Comparison of ENCODE assay signal across 23 cellular contexts in genomic region chr19:39659791-39660190, GRCh38. TPM values are rescaled to one million over a fixed set of nuclear protein-coding genes. Genes with fewer than 3 reads are reported as not detected.
DNase-seq lines count a peak whose midpoint lies in the region; ATAC-seq, FAIRE-seq and TF ChIP-seq lines count a peak whose summit lies in the region.
"Had no signal": no experiment of that assay in that cellular context is flagged by ENCODE, and none has a peak within 500 bp of the region (broad histone marks: within the 10 kb centered on the region; RNA-seq: fewer than 3 reads in every experiment).

No MANE protein-coding gene starts in this region.

- no peaks in the 10 kb centered on the region for H3F3A ChIP-seq in neural progenitor cell (ENCODE audit: low read depth)

- no peaks in the 10 kb centered on the region for H3K9me3 Mint-ChIP-seq in neural progenitor cell
- H3K9me3 Mint-ChIP-seq: HFFc6 had no signal

- intact Hi-C loops in GM12878 (cut with micrococcal nuclease; ENCODE audit: unreplicated experiment) (no loop called here), heart left ventricle (cut with DNase I) (no loop called here)

- 0% methylated on average over 4 of the region's 4 CpGs for WGBS in GM12878 (ENCODE audit: insufficient coverage, insufficient replicate concordance, low lambda C conversion rate, missing lambda C conversion rate)
- WGBS in heart left ventricle, 4 donors: 66 to 76% (median 71%) methylated on average over 4 of the region's 4 CpGs

- TF ChIP-seq POLR2A in GM12878 (IDR thresholded peaks at IDR 0.05; ENCODE audit: low read depth, low read length): no peak
- no peak for TF ChIP-seq POLR2A in heart left ventricle (IDR thresholded peaks at IDR 0.05)

- H3K9me3 ChIP-seq in GM12878 (replicated peaks; ENCODE audit: control insufficient read depth, insufficient read depth, low read length) (no peaks in the 10 kb centered on the region), neural progenitor cell (ENCODE audit: low read depth) (no peaks in the 10 kb centered on the region), heart left ventricle (no peaks in the 10 kb centered on the region)
- H3K9me3 ChIP-seq: HAP-1 had no signal

- peaks cover 5% of the 10 kb centered on the region for H3K27me3 Mint-ChIP-seq in neural progenitor cell (ENCODE audit: insufficient read depth, low read depth)

- POLR2A ChIA-PET in GM12878 (lab: Charles Lee): no interaction called here

- SMC1A ChIA-PET in GM12878 (lab: Charles Lee; ENCODE audit: uncharacterized antibody, unreplicated experiment): no interaction called here

- H3K4me3 ChIP-seq in GM12865 (ENCODE audit: low read depth, low read length) (no peak overlapping the region), GM12878 (no peak overlapping the region), neural progenitor cell (no peak overlapping the region), heart left ventricle (no peak overlapping the region)
- H3K4me3 ChIP-seq: HAP-1 had no signal

- H4K20me1 ChIP-seq in GM12878 (ENCODE audit: control insufficient read depth, insufficient read depth) (no peaks in the 10 kb centered on the region), neural progenitor cell (ENCODE audit: low read depth) (no peaks in the 10 kb centered on the region)

- TF ChIP-seq EP300 in GM12878 (IDR thresholded peaks at IDR 0.05; ENCODE audit: borderline replicate concordance in 1 of 2, control insufficient read depth in 1 of 2, low read depth in 2 of 2, low read length in 2 of 2): no peak

- H3K36me3 ChIP-seq in GM12878 (ENCODE audit: control insufficient read depth in 2 of 2, insufficient read depth in 2 of 2, low read length in 1 of 2): no peaks in the 10 kb centered on the region
- no peaks in the 10 kb centered on the region for H3K36me3 ChIP-seq in neural progenitor cell
- H3K36me3 ChIP-seq in heart left ventricle: no peaks in the 10 kb centered on the region
- H3K36me3 ChIP-seq: HAP-1 had no signal

- TF ChIP-seq RAD21 in GM12878 (IDR thresholded peaks at IDR 0.05; ENCODE audit: insufficient read depth, low read depth, low read length): no peak

- H3K27me3 ChIP-seq in GM12878 (replicated peaks in 1 of 2; ENCODE audit: control insufficient read depth in 2 of 2, insufficient read depth in 2 of 2, low read length in 1 of 2) (no peaks in the 10 kb centered on the region), neural progenitor cell (peaks cover 33% of the 10 kb centered on the region), heart left ventricle (peaks cover 0 to 22% (median 0%) of the 10 kb centered on the region in 9 donors)

- DNase-seq in GM12865 (ENCODE audit: low read depth) (peak; percentile 21), GM12878 (ENCODE audit: low read depth, low spot score) (no peak), neural progenitor cell (ENCODE audit: low spot score) (no peak), heart left ventricle (no peak), midbrain (lab: John Stamatoyannopoulos, UW) (no peak)
- no peak for DNase-seq in stimulated activated CD8-positive, alpha-beta memory T cell treated with anti-CD3 and anti-CD28 coated beads, Interleukin-4, amount 100 ng/mL, for 48 hours
- DNase-seq: 8988T; C1 segment of cervical spinal cord; Calu3; CD4-positive, alpha-beta memory T cell; COR-L47; DMS53; DMS79 treated with DMSO at 0.1 percent for 48 hours; GF-D8; GOT3; HFFc6 had no signal

- H3K9ac ChIP-seq in GM12878 (ENCODE audit: control insufficient read depth, insufficient read depth, low read length): no peak overlapping the region
- H3K9ac ChIP-seq in neural progenitor cell: no peak overlapping the region

- H3K4me1 ChIP-seq in GM12878 (ENCODE audit: control insufficient read depth, insufficient read depth, low read length): no peaks in the 10 kb centered on the region
- no peaks in the 10 kb centered on the region for H3K4me1 ChIP-seq in neural progenitor cell
- H3K4me1 ChIP-seq in heart left ventricle: no peaks in the 10 kb centered on the region
- H3K4me1 ChIP-seq: HAP-1 had no signal

- H3K27ac Mint-ChIP-seq in neural progenitor cell: no peak overlapping the region
- H3K27ac Mint-ChIP-seq: HFFc6 had no signal

- H3K79me2 ChIP-seq in GM12878 (ENCODE audit: control insufficient read depth, insufficient read depth, low read length): no peaks in the 10 kb centered on the region
- no peaks in the 10 kb centered on the region for H3K79me2 ChIP-seq in neural progenitor cell (ENCODE audit: low read depth)

- no peak overlapping the region for H2AFZ ChIP-seq in GM12878 (ENCODE audit: control insufficient read depth, low read depth, low read length)
- H2AFZ ChIP-seq in neural progenitor cell (replicated peaks): no peak overlapping the region

- CTCF ChIA-PET in GM12878 (lab: Yijun Ruan, JAX): no interaction called here

- no peak for FAIRE-seq in GM12878 (lab: Jason Lieb, UNC)
- FAIRE-seq: H54 had no signal

- BruUV-seq in GM12878 (replicated peaks; lab: Mats Ljungman, UMichigan): no TSS peak

- peak overlapping the region; percentile 31 for H3K4me3 Mint-ChIP-seq in neural progenitor cell
- H3K4me3 Mint-ChIP-seq: CD4-positive, alpha-beta memory T cell; HFFc6 had no signal

- H3K4me2 ChIP-seq in GM12878 (ENCODE audit: control insufficient read depth, insufficient read depth): no peak overlapping the region
- H3K4me2 ChIP-seq in neural progenitor cell: no peak overlapping the region

- RAD21 ChIA-PET in GM12878 (lab: Charles Lee; ENCODE audit: unreplicated experiment): no interaction called here

- no peaks in the 10 kb centered on the region for H3K4me1 Mint-ChIP-seq in neural progenitor cell

- TF ChIP-seq CTCF in GM12865 (IDR thresholded peaks at IDR 0.05; ENCODE audit: insufficient read depth, low read depth, low read length, missing control alignments): no peak
- TF ChIP-seq CTCF in GM12878 (IDR thresholded peaks at IDR 0.05 in 2 of 3, conservative IDR thresholded peaks at IDR 0.05 in 1 of 3; ENCODE audit: control insufficient read depth in 2 of 3, extremely low read depth in 1 of 3, insufficient read depth in 1 of 3, low read depth in 3 of 3, low read length in 3 of 3): no peak
- no peak for TF ChIP-seq CTCF in neural progenitor cell (IDR thresholded peaks at IDR 0.05)
- TF ChIP-seq CTCF in heart left ventricle (IDR thresholded peaks at IDR 0.05): no peak

- ATAC-seq in GM12878 (peak; percentile 72), HG02981 (IDR thresholded peaks at IDR 0.05; ENCODE audit: unreplicated experiment) (no peak), heart left ventricle (no peak)

- in situ Hi-C loops in GM12878 (cut with MboI): no loop called here

- no peaks in the 10 kb centered on the region for H3K36me3 Mint-ChIP-seq in neural progenitor cell
- H3K36me3 Mint-ChIP-seq: CD4-positive, alpha-beta memory T cell had no signal

- H3K27ac ChIP-seq in GM12878 (ENCODE audit: control insufficient read depth, insufficient read depth): no peak overlapping the region
- no peak overlapping the region for H3K27ac ChIP-seq in neural progenitor cell
- H3K27ac ChIP-seq in heart left ventricle: no peak overlapping the region

RNA-seq across cellular contexts. Expression of gene LGALS16, which starts 4.1 kb away (rescaled TPM):
- not detected in 2 replicates for total RNA-seq in GM12878 (2013; cell fraction: nucleolus; rRNA removed)
- total RNA-seq in GM12878 (2014; rRNA removed): not detected in 2 replicates
- not detected in 2 replicates for total RNA-seq in GM12878 (2014; rRNA removed; fragmentation: Illumina TruSeq; extraction: Trizol)
- not detected in 2 replicates for total RNA-seq in GM12878 (2021)
- not detected for polyA plus RNA-seq in GM12878 (2011; ENCODE audit: low read depth)
- not detected in 2 replicates for polyA plus RNA-seq in GM12878 (2011; rRNA removed)
- polyA plus RNA-seq in GM12878 (2011; cell fraction: cytosol; rRNA removed): not detected in 2 replicates
- polyA plus RNA-seq in GM12878 (2011; cell fraction: nucleus; rRNA removed): not detected in 2 replicates
- polyA plus RNA-seq in GM12878 (2012): not detected in 2 replicates
- not detected in 2 replicates for polyA plus RNA-seq in GM12878 (2014; fragmentation: Illumina TruSeq; extraction: Trizol)
- not detected for polyA plus RNA-seq in GM12878 (2014; fragmentation: Nextera tagmentation; extraction: Ambion mirVana)
- polyA plus RNA-seq in GM12878 (2014; rRNA removed): not detected in 2 replicates
- polyA plus RNA-seq in GM12878 (2016; fragmentation: Nextera tagmentation; extraction: Ambion mirVana): not detected
- not detected in 2 replicates for polyA minus RNA-seq in GM12878 (2011; rRNA and poly(A)+ RNA removed)
- polyA minus RNA-seq in GM12878 (2011; cell fraction: cytosol; rRNA and poly(A)+ RNA removed): not detected in 2 replicates
- polyA minus RNA-seq in GM12878 (2011; cell fraction: nucleus; rRNA and poly(A)+ RNA removed): not detected in 2 replicates
- not detected in 2 replicates for total RNA-seq in neural progenitor cell (ENCODE audit: low replicate concordance)
- total RNA-seq in heart left ventricle: not detected
- polyA plus RNA-seq in heart left ventricle: not detected
- total RNA-seq: A673; Calu3; CD4-positive, alpha-beta memory T cell; Daoy; G401; HFFc6 had no signal
- polyA plus RNA-seq: BJ; CD4-positive, alpha-beta memory T cell had no signal

RNA-seq across cellular contexts. Expression of gene LGALS14, which starts 44.5 kb away (rescaled TPM):
- 0.81 TPM in 1 of 2 replicates, not detected in the other for total RNA-seq in GM12878 (2013; cell fraction: nucleolus; rRNA removed)
- total RNA-seq in GM12878 (2014; rRNA removed): 6.9 and 9.0 TPM in 2 replicates
- 5.2 and 6.2 TPM in 2 replicates for total RNA-seq in GM12878 (2014; rRNA removed; fragmentation: Illumina TruSeq; extraction: Trizol)
- 4.9 and 6.6 TPM in 2 replicates for total RNA-seq in GM12878 (2021)
- polyA plus RNA-seq in GM12878 (2011; ENCODE audit: low read depth): 39.7 TPM
- polyA plus RNA-seq in GM12878 (2011; rRNA removed): 9.3 and 12.2 TPM in 2 replicates
- polyA plus RNA-seq in GM12878 (2011; cell fraction: cytosol; rRNA removed): 6.7 and 7.4 TPM in 2 replicates
- polyA plus RNA-seq in GM12878 (2011; cell fraction: nucleus; rRNA removed): 2.0 and 5.1 TPM in 2 replicates
- polyA plus RNA-seq in GM12878 (2012): 23.9 and 27.5 TPM in 2 replicates
- 8.1 and 8.5 TPM in 2 replicates for polyA plus RNA-seq in GM12878 (2014; fragmentation: Illumina TruSeq; extraction: Trizol)
- 10 to 100 TPM; 21.0 to 34.6 TPM for polyA plus RNA-seq in GM12878 (2014; fragmentation: Nextera tagmentation; extraction: Ambion mirVana)
- polyA plus RNA-seq in GM12878 (2014; rRNA removed): 5.2 and 7.6 TPM in 2 replicates
- polyA plus RNA-seq in GM12878 (2016; fragmentation: Nextera tagmentation; extraction: Ambion mirVana): 1 to 10 TPM; 5.1 to 6.2 TPM
- polyA minus RNA-seq in GM12878 (2011; rRNA and poly(A)+ RNA removed): 5.9 and 10.5 TPM in 2 replicates
- 2.6 TPM in 1 of 2 replicates, not detected in the other for polyA minus RNA-seq in GM12878 (2011; cell fraction: cytosol; rRNA and poly(A)+ RNA removed)
- polyA minus RNA-seq in GM12878 (2011; cell fraction: nucleus; rRNA and poly(A)+ RNA removed): 1.2 TPM in 1 of 2 replicates, not detected in the other
- total RNA-seq in neural progenitor cell (ENCODE audit: low replicate concordance): not detected in 2 replicates
- total RNA-seq in heart left ventricle: not detected
- polyA plus RNA-seq in heart left ventricle: not detected
- total RNA-seq: A673; Calu3; CD4-positive, alpha-beta memory T cell; Daoy; G401; HFFc6 had no signal
- polyA plus RNA-seq: BJ had no signal

RNA-seq across cellular contexts. Expression of gene LGALS13, which starts 57.5 kb away (rescaled TPM):
- total RNA-seq in GM12878 (2013; cell fraction: nucleolus; rRNA removed): not detected in 2 replicates
- total RNA-seq in GM12878 (2014; rRNA removed) (not detected in 2 replicates), GM12878 (2014; rRNA removed; fragmentation: Illumina TruSeq; extraction: Trizol) (not detected in 2 replicates), GM12878 (2021) (not detected in 2 replicates), neural progenitor cell (ENCODE audit: low replicate concordance) (not detected in 2 replicates), heart left ventricle (not detected)
- not detected for polyA plus RNA-seq in GM12878 (2011; ENCODE audit: low read depth)
- polyA plus RNA-seq in GM12878 (2011; rRNA removed) (not detected in 2 replicates), GM12878 (2014; fragmentation: Illumina TruSeq; extraction: Trizol) (not detected in 2 replicates), GM12878 (2014; fragmentation: Nextera tagmentation; extraction: Ambion mirVana) (not detected), GM12878 (2014; rRNA removed) (not detected in 2 replicates), GM12878 (2016; fragmentation: Nextera tagmentation; extraction: Ambion mirVana) (not detected), heart left ventricle (not detected)
- polyA plus RNA-seq in GM12878 (2011; cell fraction: cytosol; rRNA removed): not detected in 2 replicates
- polyA plus RNA-seq in GM12878 (2011; cell fraction: nucleus; rRNA removed): not detected in 2 replicates
- polyA plus RNA-seq in GM12878 (2012): not detected in 2 replicates
- not detected in 2 replicates for polyA minus RNA-seq in GM12878 (2011; rRNA and poly(A)+ RNA removed)
- not detected in 2 replicates for polyA minus RNA-seq in GM12878 (2011; cell fraction: cytosol; rRNA and poly(A)+ RNA removed)
- polyA minus RNA-seq in GM12878 (2011; cell fraction: nucleus; rRNA and poly(A)+ RNA removed): not detected in 2 replicates
- total RNA-seq: A673; Calu3; CD4-positive, alpha-beta memory T cell; Daoy; G401; HFFc6 had no signal
- polyA plus RNA-seq: BJ; CD4-positive, alpha-beta memory T cell had no signal
